ENCODE assay signal across 22 cellular contexts in the genomic region with DNA sequence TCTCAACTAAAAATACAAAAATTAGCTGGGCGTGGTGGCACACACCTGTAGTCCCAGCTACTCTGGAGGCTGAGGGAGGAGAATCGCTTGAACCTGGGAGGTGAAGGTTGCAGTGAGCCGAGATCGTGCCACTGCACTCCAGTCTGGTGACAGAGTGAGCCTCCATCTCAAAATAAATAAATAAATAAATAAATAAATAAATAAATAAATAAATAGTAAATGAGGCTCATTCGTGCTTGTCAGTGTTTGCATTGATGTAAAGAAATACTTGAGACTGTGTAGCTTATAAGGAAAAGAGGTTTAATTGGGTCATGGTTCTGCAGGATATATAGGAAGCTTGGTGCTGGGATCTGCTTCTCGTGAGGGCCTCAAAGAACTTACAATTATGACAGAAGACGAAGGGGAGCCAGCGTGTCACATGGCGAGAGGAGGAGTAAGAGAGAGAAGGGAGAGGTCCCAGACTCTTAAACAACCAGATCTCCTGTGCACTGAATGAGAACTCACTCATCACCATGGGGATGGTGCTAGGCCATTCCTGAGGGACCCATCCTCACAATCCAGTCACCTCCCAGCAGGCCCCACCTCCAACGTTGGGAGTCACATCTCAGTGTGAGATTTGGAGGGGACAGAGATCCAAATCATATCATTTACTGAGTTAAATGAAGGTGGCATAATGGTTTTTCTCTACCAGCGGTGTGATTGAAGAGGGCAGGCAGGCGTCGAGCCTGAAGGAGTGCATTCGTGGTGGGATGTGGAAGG.
DNase-seq lines count a peak whose midpoint lies in the region; ATAC-seq and TF ChIP-seq lines count a peak whose summit lies in the region.
"Had no signal": no experiment of that assay in that cellular context is flagged by ENCODE, and none has a peak within 500 bp of the region (broad histone marks: within the 10 kb centered on the region; RNA-seq: fewer than 3 reads in every experiment).

No MANE protein-coding gene starts in this region.

- H3K27me3 ChIP-seq in Panc1 (ENCODE audit: control insufficient read depth, insufficient read depth, low read length), result no peaks in the 10 kb centered on the region
- H3K27me3 ChIP-seq in hepatocyte, result no peaks in the 10 kb centered on the region
- H3K27me3 ChIP-seq in smooth muscle cell (ENCODE audit: low read depth), result no peaks in the 10 kb centered on the region
- no peaks in the 10 kb centered on the region for H3K27me3 ChIP-seq in sigmoid colon
- no peaks in the 10 kb centered on the region for H3K27me3 ChIP-seq in tibial nerve
- H3K27me3 ChIP-seq: dorsolateral prefrontal cortex, heart left ventricle, thyroid gland had no signal

- POLR2A ChIA-PET in activated CD4-positive, alpha-beta T cell treated with anti-CD3 and anti-CD28 coated beads for 36 hours (lab: Charles Lee), result no interaction called here
- POLR2A ChIA-PET in activated CD4-positive, alpha-beta T cell treated with anti-CD3 and anti-CD28 coated beads, Interleukin-2, amount 10 ng/mL, durations not matched to agents 7 days and 5 days (lab: Charles Lee), result no interaction called here
- POLR2A ChIA-PET in Panc1 (lab: Charles Lee), result no interaction called here

- H3K27me3 Mint-ChIP-seq in activated CD4-positive, alpha-beta T cell treated with anti-CD3 and anti-CD28 coated beads for 36 hours, result no peaks in the 10 kb centered on the region
- no peaks in the 10 kb centered on the region for H3K27me3 Mint-ChIP-seq in activated CD4-positive, alpha-beta T cell treated with anti-CD3 and anti-CD28 coated beads, Interleukin-2, amount 10 ng/mL, durations not matched to agents 7 days and 5 days
- H3K27me3 Mint-ChIP-seq: activated naive CD4-positive, alpha-beta T cell treated with anti-CD3 and anti-CD28 coated beads, Interleukin-2, amount 50 U/mL, for 24 hours; naive thymus-derived CD4-positive, alpha-beta T cell; stimulated activated memory B cell treated with anti-CD40 and anti-IgM and Interleukin-4, amounts not matched to agents 10 μg/mL and 1 μg/mL and 100 μg/mL, for 72 hours had no signal

- H3K36me3 ChIP-seq in Panc1 (ENCODE audit: control insufficient read depth, insufficient read depth, low read length) (no peaks in the 10 kb centered on the region), hepatocyte (replicated peaks; ENCODE audit: insufficient read depth, low read depth) (no peaks in the 10 kb centered on the region), smooth muscle cell (ENCODE audit: low read depth) (no peaks in the 10 kb centered on the region), sigmoid colon (no peaks in the 10 kb centered on the region), tibial nerve (no peaks in the 10 kb centered on the region)
- H3K36me3 ChIP-seq: heart left ventricle, thyroid gland had no signal

- H3K4me2 ChIP-seq in hepatocyte (no peak overlapping the region), smooth muscle cell (no peak overlapping the region)

- H2AFZ ChIP-seq in hepatocyte (no peak overlapping the region), smooth muscle cell (ENCODE audit: low read depth) (no peak overlapping the region)

- H3K9me3 Mint-ChIP-seq in activated CD4-positive, alpha-beta T cell treated with anti-CD3 and anti-CD28 coated beads for 36 hours (ENCODE audit: low read depth), result no peaks in the 10 kb centered on the region
- no peaks in the 10 kb centered on the region for H3K9me3 Mint-ChIP-seq in activated CD4-positive, alpha-beta T cell treated with anti-CD3 and anti-CD28 coated beads, Interleukin-2, amount 10 ng/mL, durations not matched to agents 7 days and 5 days
- H3K9me3 Mint-ChIP-seq: activated naive CD4-positive, alpha-beta T cell treated with anti-CD3 and anti-CD28 coated beads, Interleukin-2, amount 50 U/mL, for 24 hours; activated T-helper 1 cell treated with anti-CD3 and anti-CD28 coated beads, Interleukin-12 subunit alpha, Interleukin-12 subunit beta, Interleukin-2, Interleukin-4 antibody, amounts not matched to agents 30 ng/mL and 10 ng/mL and 1 ng/mL, durations not matched to agents 14 hours and 24 hours and 36 hours; naive thymus-derived CD4-positive, alpha-beta T cell; stimulated activated memory B cell treated with anti-CD40 and anti-IgM and Interleukin-4, amounts not matched to agents 10 μg/mL and 1 μg/mL and 100 μg/mL, for 72 hours had no signal

- CTCF ChIA-PET in activated CD4-positive, alpha-beta T cell treated with anti-CD3 and anti-CD28 coated beads for 36 hours (lab: Charles Lee), result interaction anchor here (0.6 kb wide), 1 partner anchor 101 kb away, joined by 3 read pairs; no protein-coding TSS in a partner anchor
- CTCF ChIA-PET in activated CD4-positive, alpha-beta T cell treated with anti-CD3 and anti-CD28 coated beads, Interleukin-2, amount 10 ng/mL, durations not matched to agents 7 days and 5 days (lab: Charles Lee), result interaction anchor here (0.7 kb wide), 1 partner anchor 72 kb away, joined by 3 read pairs; no protein-coding TSS in a partner anchor
- CTCF ChIA-PET in Panc1 (lab: Charles Lee), result no interaction called here

- H3K9me3 ChIP-seq in Panc1 (ENCODE audit: control insufficient read depth, insufficient read depth, low read depth, low read length) (no peaks in the 10 kb centered on the region), hepatocyte (ENCODE audit: low read depth) (no peaks in the 10 kb centered on the region), smooth muscle cell (replicated peaks; ENCODE audit: low read depth) (no peaks in the 10 kb centered on the region), sigmoid colon (no peaks in the 10 kb centered on the region), tibial nerve (no peaks in the 10 kb centered on the region)
- H3K9me3 ChIP-seq: thyroid gland had no signal

- peaks cover 78% of the 10 kb centered on the region for H3F3A ChIP-seq in smooth muscle cell (ENCODE audit: low read depth)

- TF ChIP-seq CTCF in Panc1 (IDR thresholded peaks at IDR 0.05) (no peak), hepatocyte (IDR thresholded peaks at IDR 0.05; ENCODE audit: poor library complexity) (no peak), smooth muscle cell (IDR thresholded peaks at IDR 0.05; ENCODE audit: borderline replicate concordance, insufficient read depth, poor library complexity, severe bottlenecking) (no peak), sigmoid colon (IDR thresholded peaks at IDR 0.05) (no peak), tibial nerve (IDR thresholded peaks at IDR 0.05) (no peak)

- H3K4me1 ChIP-seq in Panc1 (ENCODE audit: control insufficient read depth, insufficient read depth, low read length) (peaks cover 82% of the 10 kb centered on the region), hepatocyte (ENCODE audit: insufficient read depth) (peaks cover 41% of the 10 kb centered on the region), smooth muscle cell (ENCODE audit: low read depth) (peaks cover 55% of the 10 kb centered on the region), sigmoid colon (peaks cover 0 to 61% (median 46%) of the 10 kb centered on the region in 4 donors), tibial nerve (peaks cover 0 to 55% (median 38%) of the 10 kb centered on the region in 4 donors)

- ATAC-seq in activated CD4-positive, alpha-beta T cell treated with anti-CD3 and anti-CD28 coated beads for 36 hours, result no peak
- ATAC-seq in Panc1, result no peak
- ATAC-seq: heart left ventricle; naive thymus-derived CD4-positive, alpha-beta T cell; stimulated activated memory B cell treated with anti-CD40 and anti-IgM and Interleukin-4, amounts not matched to agents 10 μg/mL and 1 μg/mL and 100 μg/mL, for 72 hours had no signal

- H3K79me2 ChIP-seq in hepatocyte, result peaks cover 80% of the 10 kb centered on the region
- H3K79me2 ChIP-seq in smooth muscle cell (ENCODE audit: low read depth), result peaks cover 93% of the 10 kb centered on the region

- no peak for TF ChIP-seq POLR2A in sigmoid colon (IDR thresholded peaks at IDR 0.05)
- TF ChIP-seq POLR2A in tibial nerve (IDR thresholded peaks at IDR 0.05), result no peak

- no peak for DNase-seq in activated CD4-positive, alpha-beta T cell treated with anti-CD3 and anti-CD28 coated beads for 36 hours
- DNase-seq in activated CD4-positive, alpha-beta T cell treated with anti-CD3 and anti-CD28 coated beads, Interleukin-2, amount 10 ng/mL, durations not matched to agents 7 days and 5 days, result no peak
- DNase-seq in Panc1 (ENCODE audit: low read depth, low spot score), result no peak
- DNase-seq in hepatocyte (ENCODE audit: low spot score), result no peak
- no peak for DNase-seq in smooth muscle cell (lab: John Stamatoyannopoulos, UW; ENCODE audit: unreplicated experiment)
- DNase-seq in NCI-H187 (lab: John Stamatoyannopoulos, UW), result no peak
- DNase-seq in sigmoid colon, result no peak
- no peak for DNase-seq in tibial nerve (ENCODE audit: low spot score in 2 of 2)
- DNase-seq: anterior cingulate cortex; caudate nucleus; dorsolateral prefrontal cortex; heart left ventricle; naive thymus-derived CD4-positive, alpha-beta T cell; NCI-H1417; NCI-H524; posterior cingulate gyrus; stimulated activated CD4-positive, alpha-beta T cell treated with anti-CD3 and anti-CD28 coated beads, Interleukin-2, amount 100 ng/mL, for 24 hours; thyroid gland had no signal

- no peaks in the 10 kb centered on the region for H4K20me1 ChIP-seq in hepatocyte (ENCODE audit: insufficient read depth, poor library complexity, severe bottlenecking)
- H4K20me1 ChIP-seq in smooth muscle cell (ENCODE audit: low read depth), result peaks cover 91% of the 10 kb centered on the region

- in situ Hi-C loops in Panc1 (cut with HindIII; ENCODE audit: low pct_unique_long_range_greater_than_20kb, low sequenced_read_pairs), result no loop called here

- no peak overlapping the region for H3K9ac ChIP-seq in smooth muscle cell (ENCODE audit: low read depth)

- BruUV-seq in Panc1 (replicated peaks; lab: Mats Ljungman, UMichigan), result no TSS peak

- peak overlapping the region; percentile 97 for H3K27ac ChIP-seq in Panc1 (ENCODE audit: low read length)
- H3K27ac ChIP-seq in hepatocyte, result peak overlapping the region; percentile 86
- H3K27ac ChIP-seq in smooth muscle cell (ENCODE audit: low read depth), result peak overlapping the region; percentile 99
- H3K27ac ChIP-seq in sigmoid colon, result peak overlapping the region in 1 of 4 donors; percentile 15
- H3K27ac ChIP-seq in tibial nerve, result no peak overlapping the region
- H3K27ac ChIP-seq: dorsolateral prefrontal cortex had no signal

- peak overlapping the region; percentile 3 for H3K27ac Mint-ChIP-seq in activated CD4-positive, alpha-beta T cell treated with anti-CD3 and anti-CD28 coated beads for 36 hours
- no peak overlapping the region for H3K27ac Mint-ChIP-seq in activated CD4-positive, alpha-beta T cell treated with anti-CD3 and anti-CD28 coated beads, Interleukin-2, amount 10 ng/mL, durations not matched to agents 7 days and 5 days
- H3K27ac Mint-ChIP-seq: activated naive CD4-positive, alpha-beta T cell treated with anti-CD3 and anti-CD28 coated beads, Interleukin-2, amount 50 U/mL, for 24 hours; activated T-helper 1 cell treated with anti-CD3 and anti-CD28 coated beads, Interleukin-12 subunit alpha, Interleukin-12 subunit beta, Interleukin-2, Interleukin-4 antibody, amounts not matched to agents 30 ng/mL and 10 ng/mL and 1 ng/mL, durations not matched to agents 14 hours and 24 hours and 36 hours; B cell; naive thymus-derived CD4-positive, alpha-beta T cell had no signal

- H3K4me3 Mint-ChIP-seq in activated CD4-positive, alpha-beta T cell treated with anti-CD3 and anti-CD28 coated beads for 36 hours, result no peak overlapping the region
- no peak overlapping the region for H3K4me3 Mint-ChIP-seq in activated CD4-positive, alpha-beta T cell treated with anti-CD3 and anti-CD28 coated beads, Interleukin-2, amount 10 ng/mL, durations not matched to agents 7 days and 5 days
- H3K4me3 Mint-ChIP-seq: activated naive CD4-positive, alpha-beta T cell treated with anti-CD3 and anti-CD28 coated beads, Interleukin-2, amount 50 U/mL, for 24 hours; activated T-helper 1 cell treated with anti-CD3 and anti-CD28 coated beads, Interleukin-12 subunit alpha, Interleukin-12 subunit beta, Interleukin-2, Interleukin-4 antibody, amounts not matched to agents 30 ng/mL and 10 ng/mL and 1 ng/mL, durations not matched to agents 14 hours and 24 hours and 36 hours; B cell; naive thymus-derived CD4-positive, alpha-beta T cell; stimulated activated memory B cell treated with anti-CD40 and anti-IgM and Interleukin-4, amounts not matched to agents 10 μg/mL and 1 μg/mL and 100 μg/mL, for 72 hours had no signal

- no peaks in the 10 kb centered on the region for H3K9me2 ChIP-seq in hepatocyte (replicated peaks; ENCODE audit: insufficient read depth)

- intact Hi-C loops in activated CD4-positive, alpha-beta T cell treated with anti-CD3 and anti-CD28 coated beads for 36 hours (cut with DNase I, micrococcal nuclease), result no loop called here
- intact Hi-C loops in Panc1 (cut with micrococcal nuclease; ENCODE audit: unreplicated experiment) (no loop called here), sigmoid colon (cut with DNase I) (loop anchor here (5.0 kb wide), 1 partner anchor 102 kb away; no protein-coding TSS in a partner anchor)

- no peaks in the 10 kb centered on the region for H3K36me3 Mint-ChIP-seq in activated CD4-positive, alpha-beta T cell treated with anti-CD3 and anti-CD28 coated beads for 36 hours (ENCODE audit: low read depth)
- H3K36me3 Mint-ChIP-seq in activated CD4-positive, alpha-beta T cell treated with anti-CD3 and anti-CD28 coated beads, Interleukin-2, amount 10 ng/mL, durations not matched to agents 7 days and 5 days (ENCODE audit: low read depth), result no peaks in the 10 kb centered on the region
- H3K36me3 Mint-ChIP-seq: stimulated activated memory B cell treated with anti-CD40 and anti-IgM and Interleukin-4, amounts not matched to agents 10 μg/mL and 1 μg/mL and 100 μg/mL, for 72 hours had no signal

- no peak for TF ChIP-seq EP300 in sigmoid colon (IDR thresholded peaks at IDR 0.05)
- no peak for TF ChIP-seq EP300 in tibial nerve (IDR thresholded peaks at IDR 0.05)

- peaks cover 36% of the 10 kb centered on the region for H3K4me1 Mint-ChIP-seq in activated CD4-positive, alpha-beta T cell treated with anti-CD3 and anti-CD28 coated beads for 36 hours
- H3K4me1 Mint-ChIP-seq in activated CD4-positive, alpha-beta T cell treated with anti-CD3 and anti-CD28 coated beads, Interleukin-2, amount 10 ng/mL, durations not matched to agents 7 days and 5 days, result peaks cover 27% of the 10 kb centered on the region

- H3K4me3 ChIP-seq in Panc1 (ENCODE audit: low read depth in 2 of 2, low read length in 2 of 2), result no peak overlapping the region
- no peak overlapping the region for H3K4me3 ChIP-seq in hepatocyte
- H3K4me3 ChIP-seq in smooth muscle cell, result no peak overlapping the region
- no peak overlapping the region for H3K4me3 ChIP-seq in sigmoid colon
- no peak overlapping the region for H3K4me3 ChIP-seq in tibial nerve
- H3K4me3 ChIP-seq: dorsolateral prefrontal cortex, heart left ventricle, thyroid gland had no signal

- 95% methylated on average over 14 of the region's 14 CpGs for WGBS in hepatocyte (ENCODE audit: low lambda C conversion rate, missing lambda C conversion rate)
- 92% methylated on average over 14 of the region's 14 CpGs for WGBS in smooth muscle cell (ENCODE audit: low lambda C conversion rate)
- 94 to 95% methylated on average over 14 of the region's 14 CpGs for WGBS in sigmoid colon, 2 donors
- 93 to 94% methylated on average over 14 of the region's 14 CpGs for WGBS in tibial nerve, 2 donors

Comparison
In these comparisons a context has a peak if more than half of its experiments do, and no peak if none do; other contexts are left out.
1. H3K27ac ChIP-seq: peak in Panc1 (single experiment), hepatocyte (single experiment) and smooth muscle cell (single experiment); none in tibial nerve (0 of 4).